In the genomic region with DNA sequence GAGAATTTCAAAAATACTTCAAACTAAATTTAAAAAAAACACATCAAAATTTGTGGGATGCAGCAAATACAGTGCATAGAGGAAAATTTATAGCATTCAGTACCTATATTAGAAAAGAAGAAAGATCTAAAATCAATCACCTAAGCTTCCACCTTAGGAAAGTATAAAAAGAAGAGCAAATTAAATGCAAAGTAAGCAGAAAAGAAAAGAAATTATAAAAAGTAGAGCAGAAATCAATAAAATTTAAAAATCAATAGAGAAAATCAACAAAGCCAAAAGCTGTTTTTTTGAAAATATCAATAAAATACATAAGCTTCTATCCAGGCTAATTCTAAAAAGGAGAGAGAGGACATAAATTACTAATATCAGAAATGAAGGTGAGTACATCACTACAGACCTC, we compare ENCODE assay signal across 9 cellular contexts.
"Had no signal": no experiment of that assay in that cellular context is flagged by ENCODE, and none has a peak within 500 bp of the region (broad histone marks: within the 10 kb centered on the region; RNA-seq: fewer than 3 reads in every experiment).

No MANE protein-coding gene starts in this region.

- H3K4me3 ChIP-seq: GM23248, HAP-1 had no signal

- H3K9me3 ChIP-seq: HAP-1 had no signal

- ATAC-seq: HCT116 had no signal

- H3K36me3 ChIP-seq: HAP-1 had no signal

- H3K4me1 ChIP-seq: HAP-1 had no signal

- H2AFZ ChIP-seq: GM23248 had no signal

- H3K9ac ChIP-seq: GM23248 had no signal

- H3K4me1 Mint-ChIP-seq: IgD-negative memory B cell had no signal

- DNase-seq: GM23248, GOT3, H7, HFFc6, KG1 had no signal

- H3K36me3 Mint-ChIP-seq: IgD-negative memory B cell had no signal

- H3K27ac ChIP-seq: GM23248, HL-60 had no signal

- H3K4me3 Mint-ChIP-seq: HFFc6, IgD-negative memory B cell had no signal

- H3K9me3 Mint-ChIP-seq: HFFc6 had no signal

- H3K27ac Mint-ChIP-seq: HFFc6, IgD-negative memory B cell had no signal
